8 cellular contexts compared by ENCODE assay signal in genomic region chr6:149922642-149923326, GRCh38. TPM values are rescaled to one million over a fixed set of nuclear protein-coding genes. Genes with fewer than 3 reads are reported as not detected.
DNase-seq lines count a peak whose midpoint lies in the region; ATAC-seq, FAIRE-seq and TF ChIP-seq lines count a peak whose summit lies in the region.

A gene with protein sequence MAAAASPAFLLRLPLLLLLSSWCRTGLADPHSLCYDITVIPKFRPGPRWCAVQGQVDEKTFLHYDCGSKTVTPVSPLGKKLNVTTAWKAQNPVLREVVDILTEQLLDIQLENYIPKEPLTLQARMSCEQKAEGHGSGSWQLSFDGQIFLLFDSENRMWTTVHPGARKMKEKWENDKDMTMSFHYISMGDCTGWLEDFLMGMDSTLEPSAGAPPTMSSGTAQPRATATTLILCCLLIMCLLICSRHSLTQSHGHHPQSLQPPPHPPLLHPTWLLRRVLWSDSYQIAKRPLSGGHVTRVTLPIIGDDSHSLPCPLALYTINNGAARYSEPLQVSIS (minus strand): TSS chr6:149923121. CDS start chr6:149923010, 111 bp downstream.

- TF ChIP-seq CTCF in AG10803 (conservative IDR thresholded peaks at IDR 0.05; ENCODE audit: low read length) (no peak), HCT116 (IDR thresholded peaks at IDR 0.05 in 2 of 3, conservative IDR thresholded peaks at IDR 0.05 in 1 of 3; ENCODE audit: borderline replicate concordance in 1 of 3, insufficient read depth in 1 of 3, low read depth in 2 of 3, low read length in 2 of 3) (no peak), HepG2 (CRISPR knock-in tag; IDR thresholded peaks at IDR 0.05) (0 out of 2 replicates have a peak, but pooled peaks have one; percentile 9)
- no peak for TF ChIP-seq CTCF in activated CD8-positive, alpha-beta T cell treated with anti-CD3 and anti-CD28 coated beads for 36 hours (IDR thresholded peaks at IDR 0.05)

- H3K9ac ChIP-seq in HCT116 (ENCODE audit: low read length): peak within 1 kb of the TSS; percentile 32; the same call in 1 of the 2 replicates
- no peak within 1 kb of the TSS; the same call in 1 of the 2 replicates for H3K9ac ChIP-seq in HepG2 (ENCODE audit: insufficient read depth, low read depth, low read length)

- BruUV-seq in HCT116 (replicated peaks; lab: Mats Ljungman, UMichigan) (no TSS peak), HepG2 (replicated peaks; lab: Mats Ljungman, UMichigan) (no TSS peak)

- H2AFZ ChIP-seq in HCT116 (ENCODE audit: low read depth, low read length, poor library complexity, severe bottlenecking) (peak within 1 kb of the TSS; percentile 45), HepG2 (ENCODE audit: low read length) (no peak within 1 kb of the TSS)

- no peak for TF ChIP-seq RAD21 in HCT116 (IDR thresholded peaks at IDR 0.05; ENCODE audit: low read depth)
- no peak for TF ChIP-seq RAD21 in HepG2 (CRISPR knock-in tag; IDR thresholded peaks at IDR 0.05)

- no peaks in the 10 kb centered on the region for H3K9me3 Mint-ChIP-seq in activated CD8-positive, alpha-beta T cell treated with anti-CD3 and anti-CD28 coated beads for 36 hours

- CTCF ChIA-PET in HCT116 (lab: Charles Lee) (no interaction called here), HepG2 (lab: Yijun Ruan, JAX; ENCODE audit: low intra/inter-chr PET ratio, low total read pairs) (no interaction called here)
- CTCF ChIA-PET in activated CD8-positive, alpha-beta T cell treated with anti-CD3 and anti-CD28 coated beads for 36 hours (lab: Charles Lee): interaction anchor here (1.3 to 2.3 kb wide), 2 partner anchors 82 to 94 kb away, joined by 3 to 7 read pairs; no protein-coding TSS in a partner anchor

- DNase-seq in AG10803 (ENCODE audit: low read depth): peak; percentile 90
- DNase-seq in HCT116 (ENCODE audit: low read depth, low spot score): peak; percentile 42
- peak; percentile 84 for DNase-seq in NCI-H526 treated with DMSO at 0.1 percent for 48 hours (lab: John Stamatoyannopoulos, UW)
- DNase-seq in activated CD8-positive, alpha-beta T cell treated with anti-CD3 and anti-CD28 coated beads for 36 hours: peak; percentile 89
- peak; percentile 91 for DNase-seq in ecto neural progenitor cell (ENCODE audit: low spot score)
- DNase-seq in HepG2 (ENCODE audit: low spot score): peak; percentile 72
- peak; percentile 45 to 82 (median 67) for DNase-seq in stimulated activated CD4-positive, alpha-beta T cell treated with anti-CD3 and anti-CD28 coated beads, Interleukin-1b, Interleukin-23, amount 100 ng/mL, for 24 hours (ENCODE audit: low read depth in 4 of 4, low spot score in 1 of 4)

- no peak for TF ChIP-seq EP300 in HepG2 (IDR thresholded peaks at IDR 0.05; ENCODE audit: low read depth in 2 of 2, low read length in 2 of 2)
- TF ChIP-seq EP300 in HepG2 (CRISPR knock-in tag; IDR thresholded peaks at IDR 0.05; ENCODE audit: borderline replicate concordance): no peak

- RAD21 ChIA-PET in HCT116 (lab: Charles Lee; ENCODE audit: low non-redundant PET in 1 of 2, low total read pairs in 2 of 2, uncharacterized antibody in 2 of 2, unreplicated experiment in 2 of 2): no interaction called here

- peak within 1 kb of the TSS; percentile 85 for H3K4me2 ChIP-seq in HCT116 (ENCODE audit: low read length)
- H3K4me2 ChIP-seq in HepG2 (ENCODE audit: low read depth, low read length): peak within 1 kb of the TSS; percentile 79

- H3K36me3 Mint-ChIP-seq in activated CD8-positive, alpha-beta T cell treated with anti-CD3 and anti-CD28 coated beads for 36 hours (ENCODE audit: low read depth): no peaks in the 10 kb centered on the region

- TF ChIP-seq POLR2A in HCT116 (IDR thresholded peaks at IDR 0.05; ENCODE audit: borderline replicate concordance, extremely low read depth, insufficient read depth, insufficient read length) (no peak), HepG2 (IDR thresholded peaks at IDR 0.05; ENCODE audit: insufficient read depth in 1 of 2, low read depth in 2 of 2, low read length in 2 of 2) (no peak)

- H4K20me1 ChIP-seq in HCT116 (ENCODE audit: insufficient read depth) (no peaks in the 10 kb centered on the region), HepG2 (ENCODE audit: insufficient read depth, low read length) (no peaks in the 10 kb centered on the region)

- H3K9me2 ChIP-seq in HCT116 (ENCODE audit: insufficient read depth): no peaks in the 10 kb centered on the region

- H3K36me3 ChIP-seq in HCT116 (ENCODE audit: control insufficient read depth in 1 of 2, insufficient read depth in 2 of 2, low read length in 2 of 2): no peaks in the 10 kb centered on the region
- no peaks in the 10 kb centered on the region; a peak in 1 of 5 replicates for H3K36me3 ChIP-seq in HepG2 (replicated peaks in 1 of 2; ENCODE audit: control insufficient read depth in 1 of 2, insufficient read depth in 2 of 2, low read length in 2 of 2)

- H3K79me2 ChIP-seq in HCT116 (ENCODE audit: insufficient read depth, low read length) (no peaks in the 10 kb centered on the region), HepG2 (ENCODE audit: insufficient read depth, low read length) (no peaks in the 10 kb centered on the region)

- H3K27me3 ChIP-seq in HCT116 (ENCODE audit: insufficient read depth, low read length) (no peaks in the 10 kb centered on the region), HepG2 (ENCODE audit: control insufficient read depth in 1 of 2, insufficient read depth in 2 of 2, low read length in 2 of 2) (peaks cover 13 to 74% of the 10 kb centered on the region in 2 experiments)

- peaks cover 66% of the 10 kb centered on the region for H3K27me3 Mint-ChIP-seq in activated CD8-positive, alpha-beta T cell treated with anti-CD3 and anti-CD28 coated beads for 36 hours

- peak within 1 kb of the TSS; percentile 71 for H3K4me3 Mint-ChIP-seq in activated CD8-positive, alpha-beta T cell treated with anti-CD3 and anti-CD28 coated beads for 36 hours

- in situ Hi-C loops in HepG2 (cut with HindIII; ENCODE audit: extremely low pct_ligation_motif_present, low pct_unique_long_range_greater_than_20kb): loop anchor here (5.0 kb wide), 2 partner anchors 80 to 200 kb away; no protein-coding TSS in a partner anchor

- WGBS in HepG2 (ENCODE audit: low lambda C conversion rate): 2% methylated on average over 23 of the region's 40 CpGs

- H3K4me3 ChIP-seq in AG10803 (ENCODE audit: low read length) (peak within 1 kb of the TSS; percentile 76), HCT116 (replicated peaks in 1 of 2; ENCODE audit: low read depth in 1 of 2, low read length in 2 of 2) (peak within 1 kb of the TSS; percentile 46 to 62), HepG2 (replicated peaks in 1 of 3; ENCODE audit: insufficient read depth in 1 of 3, low read depth in 2 of 3, low read length in 3 of 3) (peak within 1 kb of the TSS; percentile 44 to 70 (median 58); a peak in 5 of 6 replicates)

- peaks cover 3 to 22% of the 10 kb centered on the region in 2 experiments; a peak in 3 of 4 replicates for H3K4me1 ChIP-seq in HCT116 (ENCODE audit: control insufficient read depth in 1 of 2, insufficient read depth in 2 of 2, low read length in 2 of 2)
- H3K4me1 ChIP-seq in HepG2 (ENCODE audit: insufficient read depth, low read length): peaks cover 34% of the 10 kb centered on the region

- H3K4me1 Mint-ChIP-seq in activated CD8-positive, alpha-beta T cell treated with anti-CD3 and anti-CD28 coated beads for 36 hours (ENCODE audit: low read depth): peaks cover 19% of the 10 kb centered on the region

- H3K27ac ChIP-seq in HCT116 (ENCODE audit: low read depth, low read length) (no peak within 1 kb of the TSS), HepG2 (ENCODE audit: extremely low read length, insufficient read depth, low read length) (no peak within 1 kb of the TSS)

- no peaks in the 10 kb centered on the region for H3K9me3 ChIP-seq in HCT116 (ENCODE audit: control insufficient read depth in 1 of 2, insufficient read depth in 1 of 2, low read depth in 1 of 2, low read length in 2 of 2)
- no peaks in the 10 kb centered on the region for H3K9me3 ChIP-seq in HepG2 (ENCODE audit: low read length)

- no peak within 1 kb of the TSS for H3K27ac Mint-ChIP-seq in activated CD8-positive, alpha-beta T cell treated with anti-CD3 and anti-CD28 coated beads for 36 hours

- POLR2A ChIA-PET in HCT116 (lab: Charles Lee) (no interaction called here), HepG2 (lab: Yijun Ruan, JAX) (no interaction called here)
- POLR2A ChIA-PET in activated CD8-positive, alpha-beta T cell treated with anti-CD3 and anti-CD28 coated beads for 36 hours (lab: Charles Lee): no interaction called here

- peak; percentile 76 for FAIRE-seq in HepG2 (lab: Jason Lieb, UNC)

- intact Hi-C loops in HCT116 (cut with micrococcal nuclease): no loop called here
- intact Hi-C loops in activated CD8-positive, alpha-beta T cell treated with anti-CD3 and anti-CD28 coated beads for 36 hours (cut with micrococcal nuclease): no loop called here
- intact Hi-C loops in HepG2 (cut with micrococcal nuclease; ENCODE audit: unreplicated experiment): no loop called here

- ATAC-seq in HCT116 (peak; percentile 74), HepG2 (peak; percentile 59), HG03280 (IDR thresholded peaks at IDR 0.05; ENCODE audit: unreplicated experiment) (no peak)
- ATAC-seq in activated CD8-positive, alpha-beta T cell treated with anti-CD3 and anti-CD28 coated beads for 36 hours: peak; percentile 94

RNA-seq across cellular contexts. Expression of the gene that starts here (rescaled TPM):
- total RNA-seq in HCT116 (2021; ENCODE audit: unreplicated experiment) (0.37 TPM), HepG2 (2016; rRNA removed; fragmentation: Illumina TruSeq; extraction: Trizol) (not detected in 2 replicates)
- 1.3 and 1.5 TPM in 2 replicates for polyA plus RNA-seq in HCT116 (2012)
- not detected for total RNA-seq in activated CD8-positive, alpha-beta T cell treated with anti-CD3 and anti-CD28 coated beads for 36 hours
- total RNA-seq in HepG2 (2016; cell fraction: cytosol; rRNA removed; fragmentation: Illumina TruSeq; extraction: Trizol; ENCODE audit: low read depth): not detected in 2 replicates
- total RNA-seq in HepG2 (2016; cell fraction: insoluble cytoplasmic fraction; rRNA removed; fragmentation: Illumina TruSeq; extraction: Trizol): not detected in 2 replicates
- not detected in 2 replicates for total RNA-seq in HepG2 (2016; cell fraction: membrane; rRNA removed; fragmentation: Illumina TruSeq; extraction: Trizol)
- not detected in 2 replicates for total RNA-seq in HepG2 (2016; cell fraction: nucleus; rRNA removed; fragmentation: Illumina TruSeq; extraction: Trizol)
- not detected in 2 replicates for polyA plus RNA-seq in HepG2 (2011; rRNA removed)
- polyA plus RNA-seq in HepG2 (2011; cell fraction: cytosol; rRNA removed): not detected in 2 replicates
- polyA plus RNA-seq in HepG2 (2011; cell fraction: nucleus; rRNA removed): not detected in 2 replicates
- polyA plus RNA-seq in HepG2 (2012): not detected in 2 replicates
- polyA plus RNA-seq in HepG2 (2016; cell fraction: cytosol; fragmentation: Illumina TruSeq; extraction: Trizol; ENCODE audit: low read depth): not detected in 2 replicates
- not detected in 2 replicates for polyA plus RNA-seq in HepG2 (2016; cell fraction: insoluble cytoplasmic fraction; fragmentation: Illumina TruSeq; extraction: Trizol; ENCODE audit: low read depth)
- polyA plus RNA-seq in HepG2 (2016; cell fraction: membrane; fragmentation: Illumina TruSeq; extraction: Trizol; ENCODE audit: low read depth): not detected in 2 replicates
- polyA plus RNA-seq in HepG2 (2016; cell fraction: nucleus; fragmentation: Illumina TruSeq; extraction: Trizol; ENCODE audit: insufficient read depth, low read depth): not detected in 2 replicates
- polyA minus RNA-seq in HepG2 (2011; rRNA and poly(A)+ RNA removed; ENCODE audit: low replicate concordance): 6.1 TPM in 1 of 2 replicates, not detected in the other
- polyA minus RNA-seq in HepG2 (2011; cell fraction: cytosol; rRNA and poly(A)+ RNA removed): not detected in 2 replicates
- not detected in 2 replicates for polyA minus RNA-seq in HepG2 (2011; cell fraction: nucleus; rRNA and poly(A)+ RNA removed)

Comparison
In these comparisons a context has a peak if more than half of its experiments do, and no peak if none do; other contexts are left out.
1. Peak in DNase-seq and ATAC-seq in activated CD8-positive, alpha-beta T cell treated with anti-CD3 and anti-CD28 coated beads for 36 hours; RNA of the gene not detected or under 1 TPM.